1 cellular context compared by ENCODE assay signal in the genomic region with DNA sequence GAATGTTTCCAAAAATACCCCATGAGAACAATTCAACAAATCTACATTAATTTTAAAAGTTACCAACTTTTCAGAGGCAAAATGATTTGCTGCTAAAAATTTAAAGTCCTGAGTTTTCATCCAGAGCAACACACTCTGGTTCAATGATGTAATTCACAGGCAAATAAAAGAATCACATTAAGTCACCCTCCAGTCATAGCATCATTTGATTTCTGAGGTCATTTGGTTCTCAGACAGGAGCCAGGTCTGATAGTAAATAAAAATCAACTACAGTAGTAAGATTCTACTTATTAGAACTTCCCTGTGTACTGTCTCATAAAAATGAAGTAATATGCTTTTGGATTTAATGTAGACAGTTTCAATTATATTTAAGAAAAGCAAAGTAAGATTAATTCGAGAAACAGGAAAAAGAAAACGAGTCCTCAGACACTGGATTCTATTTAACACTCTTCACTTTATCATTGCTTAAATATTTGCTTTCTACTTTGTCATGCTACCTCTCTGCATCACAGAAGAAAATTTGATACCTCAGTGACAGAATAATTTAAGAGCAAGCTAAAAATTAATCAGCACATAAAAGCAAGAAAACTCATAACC.
TF ChIP-seq lines count a peak whose summit lies in the region.

No MANE protein-coding gene starts in this region.

TF ChIP-seq in HEK293, 187 proteins besides CTCF, POLR2A, EP300 and RAD21 (continued from another document):
- TF ChIP-seq, protein P1, sequence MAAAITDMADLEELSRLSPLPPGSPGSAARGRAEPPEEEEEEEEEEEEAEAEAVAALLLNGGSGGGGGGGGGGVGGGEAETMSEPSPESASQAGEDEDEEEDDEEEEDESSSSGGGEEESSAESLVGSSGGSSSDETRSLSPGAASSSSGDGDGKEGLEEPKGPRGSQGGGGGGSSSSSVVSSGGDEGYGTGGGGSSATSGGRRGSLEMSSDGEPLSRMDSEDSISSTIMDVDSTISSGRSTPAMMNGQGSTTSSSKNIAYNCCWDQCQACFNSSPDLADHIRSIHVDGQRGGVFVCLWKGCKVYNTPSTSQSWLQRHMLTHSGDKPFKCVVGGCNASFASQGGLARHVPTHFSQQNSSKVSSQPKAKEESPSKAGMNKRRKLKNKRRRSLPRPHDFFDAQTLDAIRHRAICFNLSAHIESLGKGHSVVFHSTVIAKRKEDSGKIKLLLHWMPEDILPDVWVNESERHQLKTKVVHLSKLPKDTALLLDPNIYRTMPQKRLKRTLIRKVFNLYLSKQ (tag by site-specific recombination; IDR thresholded peaks at IDR 0.05; ENCODE audit: borderline replicate concordance): no peak
- TF ChIP-seq ZNF37A (tag by site-specific recombination; IDR thresholded peaks at IDR 0.05) (no peak), ZBTB17 (tag by site-specific recombination; IDR thresholded peaks at IDR 0.05) (0 out of 2 replicates have a peak, but pooled peaks have one; percentile 29), ZNF629 (tag by site-specific recombination; IDR thresholded peaks at IDR 0.05) (peak; percentile 97), ZSCAN30 (tag by site-specific recombination; IDR thresholded peaks at IDR 0.05) (0 out of 2 replicates have a peak, but pooled peaks have one; percentile 46)
- TF ChIP-seq, protein P2, sequence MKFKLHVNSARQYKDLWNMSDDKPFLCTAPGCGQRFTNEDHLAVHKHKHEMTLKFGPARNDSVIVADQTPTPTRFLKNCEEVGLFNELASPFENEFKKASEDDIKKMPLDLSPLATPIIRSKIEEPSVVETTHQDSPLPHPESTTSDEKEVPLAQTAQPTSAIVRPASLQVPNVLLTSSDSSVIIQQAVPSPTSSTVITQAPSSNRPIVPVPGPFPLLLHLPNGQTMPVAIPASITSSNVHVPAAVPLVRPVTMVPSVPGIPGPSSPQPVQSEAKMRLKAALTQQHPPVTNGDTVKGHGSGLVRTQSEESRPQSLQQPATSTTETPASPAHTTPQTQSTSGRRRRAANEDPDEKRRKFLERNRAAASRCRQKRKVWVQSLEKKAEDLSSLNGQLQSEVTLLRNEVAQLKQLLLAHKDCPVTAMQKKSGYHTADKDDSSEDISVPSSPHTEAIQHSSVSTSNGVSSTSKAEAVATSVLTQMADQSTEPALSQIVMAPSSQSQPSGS (tag by site-specific recombination; IDR thresholded peaks at IDR 0.05; ENCODE audit: low read depth): peak; percentile 89
